In genomic region chr6:39430968-39431523, GRCh38 we compare ENCODE assay signal across 9 cellular contexts.
A peak's percentile ranks its signal among the peaks of the same experiment; 100 is the strongest.
DNase-seq lines count a peak whose midpoint lies in the region; ATAC-seq and TF ChIP-seq lines count a peak whose summit lies in the region.
"Had no signal": no experiment of that assay in that cellular context is flagged by ENCODE, and none has a peak within 500 bp of the region (broad histone marks: within the 10 kb centered on the region; RNA-seq: fewer than 3 reads in every experiment).

No MANE protein-coding gene starts in this region.

- TF ChIP-seq CTCF in body of pancreas (IDR thresholded peaks at IDR 0.05) (no peak), lung (IDR thresholded peaks at IDR 0.05; ENCODE audit: control extremely low read depth, extremely low read depth) (no peak)

- ATAC-seq in body of pancreas: peak; percentile 33
- ATAC-seq in lung (ENCODE audit: insufficient read depth, low FRiP score): no peak
- ATAC-seq in effector memory CD8-positive, alpha-beta T cell (replicated peaks): no peak
- no peak for ATAC-seq in GM21737 (IDR thresholded peaks at IDR 0.05; ENCODE audit: unreplicated experiment)

- H3K27ac ChIP-seq in body of pancreas (no peak overlapping the region), lung (ENCODE audit: low read depth in 1 of 2, low read length in 1 of 2) (peak overlapping the region in 1 of 2 donors; percentile 60)

- peaks cover 22 to 29% of the 10 kb centered on the region in 2 donors for H3K27me3 Mint-ChIP-seq in effector memory CD8-positive, alpha-beta T cell

- H3K27me3 ChIP-seq in body of pancreas: no peaks in the 10 kb centered on the region
- no peaks in the 10 kb centered on the region for H3K27me3 ChIP-seq in lung (ENCODE audit: control insufficient read depth, insufficient read depth)
- H3K27me3 ChIP-seq: tibial nerve had no signal

- H3K36me3 ChIP-seq in body of pancreas (replicated peaks in 1 of 2; ENCODE audit: insufficient read depth in 1 of 2, low read depth in 2 of 2) (no peaks in the 10 kb centered on the region), lung (ENCODE audit: control insufficient read depth in 2 of 2, insufficient read depth in 2 of 2, low read length in 2 of 2) (no peaks in the 10 kb centered on the region)
- H3K36me3 ChIP-seq: tibial nerve had no signal

- peak; percentile 61 for DNase-seq in AG08395 (ENCODE audit: low spot score)
- DNase-seq in MV-4-11 (lab: John Stamatoyannopoulos, UW): peak; percentile 1
- DNase-seq in body of pancreas: peak in 2 of 4 donors; percentile 26 to 51
- peak; percentile 63 for DNase-seq in lung (ENCODE audit: low spot score)
- DNase-seq in activated gamma-delta T cell (lab: John Stamatoyannopoulos, UW): no peak
- no peak for DNase-seq in effector memory CD8-positive, alpha-beta T cell
- DNase-seq in activated naive CD4-positive, alpha-beta T cell treated with anti-CD3 and anti-CD28 coated beads, Interleukin-2, amount 50 U/mL, for 16 hours: no peak

- no peak overlapping the region for H3K4me3 Mint-ChIP-seq in effector memory CD8-positive, alpha-beta T cell

- H3K9me3 Mint-ChIP-seq in effector memory CD8-positive, alpha-beta T cell: no peaks in the 10 kb centered on the region

- no peak overlapping the region for H3K4me3 ChIP-seq in body of pancreas
- H3K4me3 ChIP-seq in lung: no peak overlapping the region
- H3K4me3 ChIP-seq: tibial nerve had no signal

- no peaks in the 10 kb centered on the region for H3K4me1 ChIP-seq in body of pancreas
- H3K4me1 ChIP-seq in lung (ENCODE audit: control insufficient read depth in 2 of 2, insufficient read depth in 2 of 2, low read length in 2 of 2): peaks cover 0 to 6% of the 10 kb centered on the region in 2 donors

- no peak for TF ChIP-seq POLR2A in body of pancreas (IDR thresholded peaks at IDR 0.05)

- no peaks in the 10 kb centered on the region for H3K36me3 Mint-ChIP-seq in effector memory CD8-positive, alpha-beta T cell (ENCODE audit: insufficient read depth)

- no peaks in the 10 kb centered on the region for H3K4me1 Mint-ChIP-seq in effector memory CD8-positive, alpha-beta T cell (ENCODE audit: low read depth in 2 of 2)

- H3K9me3 ChIP-seq in body of pancreas: no peaks in the 10 kb centered on the region
- no peaks in the 10 kb centered on the region for H3K9me3 ChIP-seq in lung (ENCODE audit: control insufficient read depth in 2 of 2, insufficient read depth in 1 of 2, low read length in 1 of 2)
- H3K9me3 ChIP-seq: tibial nerve had no signal

- WGBS in body of pancreas, 2 donors: 60 to 71% methylated on average over 11 of the region's 11 CpGs
- WGBS in lung, 2 donors: 23 to 26% methylated on average over 11 of the region's 11 CpGs

- H3K27ac Mint-ChIP-seq in effector memory CD8-positive, alpha-beta T cell: no peak overlapping the region

- intact Hi-C loops in body of pancreas (cut with DNase I): no loop called here

Comparison
In these comparisons a context has a peak if more than half of its experiments do, and no peak if none do; other contexts are left out.
1. DNase-seq: peak in AG08395 (single experiment), MV-4-11 (single experiment) and lung (single experiment); none in activated gamma-delta T cell (single experiment), effector memory CD8-positive, alpha-beta T cell (0 of 3) and activated naive CD4-positive, alpha-beta T cell treated with anti-CD3 and anti-CD28 coated beads, Interleukin-2, amount 50 U/mL, for 16 hours (single experiment).